9 cellular contexts compared by ENCODE assay signal in the genomic region with DNA sequence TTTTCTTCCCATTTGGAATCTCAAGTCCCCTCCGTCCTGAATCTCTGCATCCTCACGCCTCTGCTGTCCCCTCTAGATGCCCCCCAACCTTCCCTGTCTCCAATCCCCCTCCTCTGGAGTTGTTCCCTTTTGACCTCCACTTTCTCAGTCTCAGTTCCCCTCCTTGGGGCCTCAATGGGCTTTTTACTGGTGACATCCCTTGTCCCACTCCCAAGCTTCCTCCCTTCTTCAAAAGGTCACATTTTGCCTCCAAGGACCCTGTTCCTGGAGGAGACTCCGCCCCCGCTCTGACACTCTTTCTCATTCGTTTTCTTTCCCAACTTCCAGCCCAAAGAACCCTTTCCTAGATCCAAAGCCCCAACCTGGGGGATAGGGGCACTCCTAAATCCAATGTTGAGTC. TPM values are rescaled to one million over a fixed set of nuclear protein-coding genes. Genes with fewer than 3 reads are reported as not detected.
A peak's percentile ranks its signal among the peaks of the same experiment; 100 is the strongest.
DNase-seq lines count a peak whose midpoint lies in the region; ATAC-seq and TF ChIP-seq lines count a peak whose summit lies in the region.
"Had no signal": no experiment of that assay in that cellular context is flagged by ENCODE, and none has a peak within 500 bp of the region (broad histone marks: within the 10 kb centered on the region; RNA-seq: fewer than 3 reads in every experiment).

No MANE protein-coding gene starts in this region.

- H3K27me3 ChIP-seq in HCT116 (ENCODE audit: insufficient read depth, low read length) (no peaks in the 10 kb centered on the region), hepatocyte (no peaks in the 10 kb centered on the region)

- H3K4me1 Mint-ChIP-seq in WTC11 = peaks cover 12% of the 10 kb centered on the region
- peaks cover 41% of the 10 kb centered on the region for H3K4me1 Mint-ChIP-seq in stimulated activated memory B cell treated with anti-CD40 and anti-IgM and Interleukin-4, amounts not matched to agents 10 μg/mL and 1 μg/mL and 100 μg/mL, for 72 hours

- 0 out of 2 replicates have a peak, but pooled peaks cover 3% of the 10 kb centered on the region for H3K9me3 Mint-ChIP-seq in WTC11
- no peaks in the 10 kb centered on the region for H3K9me3 Mint-ChIP-seq in stimulated activated memory B cell treated with anti-CD40 and anti-IgM and Interleukin-4, amounts not matched to agents 10 μg/mL and 1 μg/mL and 100 μg/mL, for 72 hours

- peak overlapping the region; percentile 95 for H3K4me3 Mint-ChIP-seq in WTC11
- peak overlapping the region; percentile 91 for H3K4me3 Mint-ChIP-seq in stimulated activated memory B cell treated with anti-CD40 and anti-IgM and Interleukin-4, amounts not matched to agents 10 μg/mL and 1 μg/mL and 100 μg/mL, for 72 hours

- no peak for TF ChIP-seq CTCF in HCT116 (IDR thresholded peaks at IDR 0.05 in 2 of 3, conservative IDR thresholded peaks at IDR 0.05 in 1 of 3; ENCODE audit: borderline replicate concordance in 1 of 3, insufficient read depth in 1 of 3, low read depth in 2 of 3, low read length in 2 of 3)
- no peak for TF ChIP-seq CTCF in WTC11 (IDR thresholded peaks at IDR 0.05)
- TF ChIP-seq CTCF in hepatocyte (IDR thresholded peaks at IDR 0.05; ENCODE audit: poor library complexity) = no peak

- WGBS in hepatocyte (ENCODE audit: low lambda C conversion rate, missing lambda C conversion rate) = 37% methylated on average over 5 of the region's 5 CpGs

- H3K4me2 ChIP-seq in HCT116 (ENCODE audit: low read length) (peak overlapping the region; percentile 88), hepatocyte (peak overlapping the region; percentile 83)

- H3K9me2 ChIP-seq in HCT116 (ENCODE audit: insufficient read depth) (no peaks in the 10 kb centered on the region), hepatocyte (replicated peaks; ENCODE audit: insufficient read depth) (no peaks in the 10 kb centered on the region)

- no peaks in the 10 kb centered on the region for H3K9me3 ChIP-seq in HCT116 (ENCODE audit: control insufficient read depth in 1 of 2, insufficient read depth in 1 of 2, low read depth in 1 of 2, low read length in 2 of 2)
- H3K9me3 ChIP-seq in hepatocyte (ENCODE audit: low read depth) = no peaks in the 10 kb centered on the region

- H3K27ac ChIP-seq in HCT116 (ENCODE audit: low read depth, low read length) (peak overlapping the region; percentile 96), hepatocyte (peak overlapping the region; percentile 90)

- no peak for DNase-seq in HCT116 (ENCODE audit: low read depth, low spot score)
- no peak for DNase-seq in WTC11 (ENCODE audit: low spot score)
- DNase-seq in hepatocyte (ENCODE audit: low spot score) = no peak
- DNase-seq in inferior parietal cortex (ENCODE audit: extremely low spot score) = no peak
- DNase-seq in COLO829 (ENCODE audit: low spot score) = no peak
- DNase-seq: hippocampal formation had no signal

- POLR2A ChIA-PET in HCT116 (lab: Charles Lee) = interaction anchor here (0.7 kb wide), 1 partner anchor 38 kb away, joined by 3 read pairs; no protein-coding TSS in a partner anchor
- POLR2A ChIA-PET in WTC11 (lab: Charles Lee) = interaction anchor here (1.4 kb wide), 2 partner anchors 14 to 61 kb away, joined by 4 to 5 read pairs; a partner anchor contains a TSS

- H3K4me1 ChIP-seq in HCT116 (ENCODE audit: control insufficient read depth in 1 of 2, insufficient read depth in 2 of 2, low read length in 2 of 2) = peaks cover 5 to 29% of the 10 kb centered on the region in 2 experiments
- H3K4me1 ChIP-seq in hepatocyte (ENCODE audit: insufficient read depth) = peaks cover 17% of the 10 kb centered on the region

- TF ChIP-seq POLR2A in HCT116 (IDR thresholded peaks at IDR 0.05; ENCODE audit: borderline replicate concordance, extremely low read depth, insufficient read depth, insufficient read length) = no peak

- H2AFZ ChIP-seq in HCT116 (ENCODE audit: low read depth, low read length, poor library complexity, severe bottlenecking) = no peak overlapping the region
- no peak overlapping the region for H2AFZ ChIP-seq in hepatocyte

- peaks cover 13 to 17% of the 10 kb centered on the region in 2 experiments for H3K36me3 ChIP-seq in HCT116 (ENCODE audit: control insufficient read depth in 1 of 2, insufficient read depth in 2 of 2, low read length in 2 of 2)
- no peaks in the 10 kb centered on the region for H3K36me3 ChIP-seq in hepatocyte (replicated peaks; ENCODE audit: insufficient read depth, low read depth)

- peaks cover 6% of the 10 kb centered on the region for H3K27me3 Mint-ChIP-seq in WTC11 (ENCODE audit: low read depth)
- H3K27me3 Mint-ChIP-seq in stimulated activated memory B cell treated with anti-CD40 and anti-IgM and Interleukin-4, amounts not matched to agents 10 μg/mL and 1 μg/mL and 100 μg/mL, for 72 hours = no peaks in the 10 kb centered on the region

- peaks cover 14% of the 10 kb centered on the region for H3K36me3 Mint-ChIP-seq in WTC11
- H3K36me3 Mint-ChIP-seq in stimulated activated memory B cell treated with anti-CD40 and anti-IgM and Interleukin-4, amounts not matched to agents 10 μg/mL and 1 μg/mL and 100 μg/mL, for 72 hours = peaks cover 13% of the 10 kb centered on the region

- RAD21 ChIA-PET in HCT116 (lab: Charles Lee; ENCODE audit: low non-redundant PET in 1 of 2, low total read pairs in 2 of 2, uncharacterized antibody in 2 of 2, unreplicated experiment in 2 of 2) = interaction anchor here in 1 of 2 experiments (0.6 kb wide), 1 partner anchor 20 kb away, joined by 6 read pairs; no protein-coding TSS in a partner anchor

- peak overlapping the region; percentile 96 to 98 for H3K4me3 ChIP-seq in HCT116 (replicated peaks in 1 of 2; ENCODE audit: low read depth in 1 of 2, low read length in 2 of 2)
- H3K4me3 ChIP-seq in hepatocyte = peak overlapping the region; percentile 66

- H3K79me2 ChIP-seq in HCT116 (ENCODE audit: insufficient read depth, low read length) (peaks cover 53% of the 10 kb centered on the region), hepatocyte (peaks cover 38% of the 10 kb centered on the region)

- H3K9ac ChIP-seq in HCT116 (ENCODE audit: low read length) = peak overlapping the region; percentile 99

- no peak for TF ChIP-seq RAD21 in HCT116 (IDR thresholded peaks at IDR 0.05; ENCODE audit: low read depth)

- CTCF ChIA-PET in HCT116 (lab: Charles Lee) = interaction anchor here (1.0 to 2.2 kb wide), 2 partner anchors 9 to 96 kb away, joined by 3 to 6 read pairs; no protein-coding TSS in a partner anchor
- CTCF ChIA-PET in WTC11 (lab: Charles Lee) = interaction anchor here (1.0 kb wide), 2 partner anchors 9 to 20 kb away, joined by 6 to 8 read pairs; no protein-coding TSS in a partner anchor

- intact Hi-C loops in HCT116 (cut with micrococcal nuclease) = no loop called here

- TSS peak; percentile 96 for BruUV-seq in HCT116 (replicated peaks; lab: Mats Ljungman, UMichigan)

- H3K27ac Mint-ChIP-seq in WTC11 = peak overlapping the region; percentile 99
- peak overlapping the region; percentile 69 for H3K27ac Mint-ChIP-seq in stimulated activated memory B cell treated with anti-CD40 and anti-IgM and Interleukin-4, amounts not matched to agents 10 μg/mL and 1 μg/mL and 100 μg/mL, for 72 hours

- H4K20me1 ChIP-seq in HCT116 (ENCODE audit: insufficient read depth) (no peaks in the 10 kb centered on the region), hepatocyte (ENCODE audit: insufficient read depth, poor library complexity, severe bottlenecking) (no peaks in the 10 kb centered on the region)

- ATAC-seq in HCT116 (no peak), WTC11 (no peak), GM18520 (IDR thresholded peaks at IDR 0.05; ENCODE audit: unreplicated experiment) (no peak), HG03097 (IDR thresholded peaks at IDR 0.05; ENCODE audit: low FRiP score, unreplicated experiment) (no peak)
- no peak for ATAC-seq in stimulated activated memory B cell treated with anti-CD40 and anti-IgM and Interleukin-4, amounts not matched to agents 10 μg/mL and 1 μg/mL and 100 μg/mL, for 72 hours

TF ChIP-seq in HCT116, 20 proteins besides CTCF, POLR2A, EP300 and RAD21:
- TF ChIP-seq EGR1 (IDR thresholded peaks at IDR 0.05; ENCODE audit: low read depth) (0 out of 2 replicates have a peak, but pooled peaks have one; percentile 43), ELF1 (IDR thresholded peaks at IDR 0.05; ENCODE audit: borderline replicate concordance, low read depth) (no peak)

TF ChIP-seq in WTC11, 78 proteins besides CTCF, POLR2A, EP300 and RAD21:
- TF ChIP-seq IRF2 (CRISPR knock-in tag; IDR thresholded peaks at IDR 0.05; ENCODE audit: borderline replicate concordance, low read depth) (no peak), MYBL2 (CRISPR knock-in tag; IDR thresholded peaks at IDR 0.05) (no peak), TP53 (CRISPR knock-in tag; IDR thresholded peaks at IDR 0.05) (no peak)
- TF ChIP-seq, protein P1, sequence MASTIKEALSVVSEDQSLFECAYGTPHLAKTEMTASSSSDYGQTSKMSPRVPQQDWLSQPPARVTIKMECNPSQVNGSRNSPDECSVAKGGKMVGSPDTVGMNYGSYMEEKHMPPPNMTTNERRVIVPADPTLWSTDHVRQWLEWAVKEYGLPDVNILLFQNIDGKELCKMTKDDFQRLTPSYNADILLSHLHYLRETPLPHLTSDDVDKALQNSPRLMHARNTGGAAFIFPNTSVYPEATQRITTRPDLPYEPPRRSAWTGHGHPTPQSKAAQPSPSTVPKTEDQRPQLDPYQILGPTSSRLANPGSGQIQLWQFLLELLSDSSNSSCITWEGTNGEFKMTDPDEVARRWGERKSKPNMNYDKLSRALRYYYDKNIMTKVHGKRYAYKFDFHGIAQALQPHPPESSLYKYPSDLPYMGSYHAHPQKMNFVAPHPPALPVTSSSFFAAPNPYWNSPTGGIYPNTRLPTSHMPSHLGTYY (CRISPR knock-in tag; IDR thresholded peaks at IDR 0.05) = no peak
- TF ChIP-seq, protein P2, sequence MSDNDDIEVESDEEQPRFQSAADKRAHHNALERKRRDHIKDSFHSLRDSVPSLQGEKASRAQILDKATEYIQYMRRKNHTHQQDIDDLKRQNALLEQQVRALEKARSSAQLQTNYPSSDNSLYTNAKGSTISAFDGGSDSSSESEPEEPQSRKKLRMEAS (CRISPR knock-in tag; IDR thresholded peaks at IDR 0.05) = no peak

RNA-seq across cellular contexts. Expression of a gene that starts 1.0 kb away (rescaled TPM):
- 296 TPM for total RNA-seq in HCT116 (2021; ENCODE audit: unreplicated experiment)
- 311 and 325 TPM in 2 replicates for polyA plus RNA-seq in HCT116 (2012)
- 232 to 249 TPM (median 234 TPM) in 3 replicates for total RNA-seq in WTC11 (2021)
- total RNA-seq in hepatocyte = 109 and 129 TPM in 2 replicates
- 349 and 392 TPM in 2 replicates for polyA plus RNA-seq in hepatocyte

RNA-seq across cellular contexts. Expression of a gene that starts 11.2 kb away (rescaled TPM):
- total RNA-seq in HCT116 (2021; ENCODE audit: unreplicated experiment) = 47.6 TPM
- polyA plus RNA-seq in HCT116 (2012) = 29.0 and 30.2 TPM in 2 replicates
- total RNA-seq in WTC11 (2021) = 47.2 to 56.3 TPM (median 47.3 TPM) in 3 replicates
- total RNA-seq in hepatocyte = 44.3 and 48.1 TPM in 2 replicates
- 11.5 and 18.6 TPM in 2 replicates for polyA plus RNA-seq in hepatocyte
